Comparison of ENCODE assay signal across 8 cellular contexts in genomic region chr20:33810885-33811762, GRCh38.
DNase-seq lines count a peak whose midpoint lies in the region; ATAC-seq lines count a peak whose summit lies in the region.

Gene CHMP4B, plus strand, starts transcription at chr20:33811348. Its CDS starts 121 bp downstream, at chr20:33811469.

- peak within 1 kb of the TSS; percentile 74 for H3K27ac ChIP-seq in cingulate gyrus (ENCODE audit: low read depth, low read length)

- ATAC-seq in HG03442 (IDR thresholded peaks at IDR 0.05; ENCODE audit: unreplicated experiment): peak; percentile 95

- DNase-seq in Ammon's horn (ENCODE audit: low spot score) (peak; percentile 99), GM19238 (ENCODE audit: insufficient read length, low spot score) (peak; percentile 98), NCI-H524 (lab: John Stamatoyannopoulos, UW) (peak; percentile 98), kidney tubule cell (ENCODE audit: low spot score) (peak; percentile 98)
- peak; percentile 98 to 99 for DNase-seq in activated CD4-positive, alpha-beta T cell treated with anti-CD3 and anti-CD28 coated beads for 4 hours
- peak; percentile 90 to 97 (median 96) for DNase-seq in stimulated activated CD4-positive, alpha-beta T cell treated with anti-CD3 and anti-CD28 coated beads, Interleukin-1b, Interleukin-23, amount 100 ng/mL, for 24 hours (ENCODE audit: low read depth in 4 of 4, low spot score in 1 of 4)

Comparison
In these comparisons a context has a peak if more than half of its experiments do, and no peak if none do; other contexts are left out.
1. Peak in every context shown above with its lines: DNase-seq, ATAC-seq and H3K27ac ChIP-seq.